ENCODE assay signal across 6 cellular contexts in genomic region chr15:40847225-40847961, GRCh38. TPM values are rescaled to one million over a fixed set of nuclear protein-coding genes. Genes with fewer than 3 reads are reported as not detected.
DNase-seq lines count a peak whose midpoint lies in the region; ATAC-seq and TF ChIP-seq lines count a peak whose summit lies in the region.

No MANE protein-coding gene starts in this region.

- peak overlapping the region; percentile 91 for H3K4me2 ChIP-seq in OCI-LY1 (ENCODE audit: low read length)

- no peak overlapping the region for H2AFZ ChIP-seq in OCI-LY1 (ENCODE audit: low read length)

- H3K9me3 ChIP-seq in CD4-positive, alpha-beta memory T cell (ENCODE audit: control insufficient read depth in 1 of 2, low read length in 2 of 2): no peaks in the 10 kb centered on the region
- no peaks in the 10 kb centered on the region for H3K9me3 ChIP-seq in OCI-LY1 (ENCODE audit: low read length)

- H3K27ac ChIP-seq in CD4-positive, alpha-beta memory T cell (ENCODE audit: low read depth, low read length): no peak overlapping the region
- H3K27ac ChIP-seq in OCI-LY1 (ENCODE audit: low read depth, low read length, poor library complexity, severe bottlenecking): peak overlapping the region; percentile 50

- peak overlapping the region in 4 of 7 donors; percentile 3 to 75 (median 50) for H3K27ac Mint-ChIP-seq in CD4-positive, alpha-beta memory T cell
- H3K27ac Mint-ChIP-seq in activated CD8-positive, alpha-beta memory T cell treated with anti-CD3 and anti-CD28 coated beads, Interleukin-2, amount 10 ng/mL, durations not matched to agents 7 days and 5 days: no peak overlapping the region

- H3K27me3 Mint-ChIP-seq in CD4-positive, alpha-beta memory T cell: peaks cover 0 to 2% of the 10 kb centered on the region in 2 donors
- peaks cover 16% of the 10 kb centered on the region for H3K27me3 Mint-ChIP-seq in activated CD8-positive, alpha-beta memory T cell treated with anti-CD3 and anti-CD28 coated beads, Interleukin-2, amount 10 ng/mL, durations not matched to agents 7 days and 5 days

- no peak for DNase-seq in CD4-positive, alpha-beta memory T cell
- DNase-seq in H4 (ENCODE audit: low spot score) (peak; percentile 81), cardiac septum (ENCODE audit: low spot score) (peak; percentile 84)
- no peak for DNase-seq in effector CD8-positive, alpha-beta T cell (lab: John Stamatoyannopoulos, UW)
- no peak for DNase-seq in activated CD8-positive, alpha-beta memory T cell treated with anti-CD3 and anti-CD28 coated beads, Interleukin-2, amount 10 ng/mL, durations not matched to agents 7 days and 5 days

- POLR2A ChIA-PET in CD4-positive, alpha-beta memory T cell (lab: Charles Lee; ENCODE audit: partially characterized antibody): no interaction called here

- no peak overlapping the region for H3K4me3 ChIP-seq in CD4-positive, alpha-beta memory T cell (ENCODE audit: low read length in 2 of 2)
- H3K4me3 ChIP-seq in OCI-LY1 (ENCODE audit: low read depth, low read length, poor library complexity, severe bottlenecking): peak overlapping the region; percentile 18

- no peak for TF ChIP-seq CTCF in OCI-LY1 (IDR thresholded peaks at IDR 0.05; ENCODE audit: low read length)

- no peaks in the 10 kb centered on the region for H3K9me3 Mint-ChIP-seq in CD4-positive, alpha-beta memory T cell
- no peaks in the 10 kb centered on the region for H3K9me3 Mint-ChIP-seq in activated CD8-positive, alpha-beta memory T cell treated with anti-CD3 and anti-CD28 coated beads, Interleukin-2, amount 10 ng/mL, durations not matched to agents 7 days and 5 days (ENCODE audit: low read depth)

- no peak overlapping the region; the same call in 1 of the 2 replicates for H3K9ac ChIP-seq in OCI-LY1 (ENCODE audit: low read length)

- CTCF ChIA-PET in CD4-positive, alpha-beta memory T cell (lab: Charles Lee; ENCODE audit: partially characterized antibody): interaction anchor here (1.4 kb wide), 1 partner anchor 11 kb away, joined by 4 read pairs; no protein-coding TSS in a partner anchor
- CTCF ChIA-PET in activated CD8-positive, alpha-beta memory T cell treated with anti-CD3 and anti-CD28 coated beads, Interleukin-2, amount 10 ng/mL, durations not matched to agents 7 days and 5 days (lab: Charles Lee): interaction anchor here (1.7 to 2.9 kb wide), 2 partner anchors 11 to 45 kb away, joined by 5 to 33 read pairs; no protein-coding TSS in a partner anchor

- intact Hi-C loops in CD4-positive, alpha-beta memory T cell (cut with micrococcal nuclease): no loop called here
- intact Hi-C loops in cardiac septum (cut with DNase I): no loop called here

- peaks cover 3% of the 10 kb centered on the region in 2 donors for H3K36me3 Mint-ChIP-seq in CD4-positive, alpha-beta memory T cell
- H3K36me3 Mint-ChIP-seq in activated CD8-positive, alpha-beta memory T cell treated with anti-CD3 and anti-CD28 coated beads, Interleukin-2, amount 10 ng/mL, durations not matched to agents 7 days and 5 days: no peaks in the 10 kb centered on the region

- no peaks in the 10 kb centered on the region for H3K79me2 ChIP-seq in OCI-LY1 (ENCODE audit: insufficient read depth, low read length)

- no peak for ATAC-seq in activated CD8-positive, alpha-beta memory T cell treated with anti-CD3 and anti-CD28 coated beads, Interleukin-2, amount 10 ng/mL, durations not matched to agents 7 days and 5 days

- H3K27me3 ChIP-seq in CD4-positive, alpha-beta memory T cell (ENCODE audit: insufficient read depth, low read length): no peaks in the 10 kb centered on the region
- H3K27me3 ChIP-seq in OCI-LY1 (ENCODE audit: insufficient read depth, low read length): no peaks in the 10 kb centered on the region

- no peaks in the 10 kb centered on the region for H3K36me3 ChIP-seq in CD4-positive, alpha-beta memory T cell (ENCODE audit: insufficient read depth, low read length)
- H3K36me3 ChIP-seq in OCI-LY1 (ENCODE audit: insufficient read depth, low read length): no peaks in the 10 kb centered on the region

- H3K4me3 Mint-ChIP-seq in CD4-positive, alpha-beta memory T cell: peak overlapping the region in 2 of 8 donors; percentile 20 to 40
- H3K4me3 Mint-ChIP-seq in activated CD8-positive, alpha-beta memory T cell treated with anti-CD3 and anti-CD28 coated beads, Interleukin-2, amount 10 ng/mL, durations not matched to agents 7 days and 5 days: no peak overlapping the region

- peaks cover 35% of the 10 kb centered on the region for H3K4me1 ChIP-seq in CD4-positive, alpha-beta memory T cell (ENCODE audit: insufficient read depth, low read length)
- peaks cover 37% of the 10 kb centered on the region for H3K4me1 ChIP-seq in OCI-LY1 (ENCODE audit: insufficient read depth, low read length, severe bottlenecking)

- H3F3A ChIP-seq in OCI-LY1 (ENCODE audit: insufficient read depth, low read length): no peaks in the 10 kb centered on the region

- no peaks in the 10 kb centered on the region for H4K20me1 ChIP-seq in OCI-LY1 (ENCODE audit: insufficient read depth, low read length)

- H3K4me1 Mint-ChIP-seq in CD4-positive, alpha-beta memory T cell: peaks cover 12 to 39% (median 23%) of the 10 kb centered on the region in 4 donors
- H3K4me1 Mint-ChIP-seq in activated CD8-positive, alpha-beta memory T cell treated with anti-CD3 and anti-CD28 coated beads, Interleukin-2, amount 10 ng/mL, durations not matched to agents 7 days and 5 days: peaks cover 25% of the 10 kb centered on the region

- H3K9me2 ChIP-seq in OCI-LY1 (ENCODE audit: low read depth, low read length): no peaks in the 10 kb centered on the region

RNA-seq across cellular contexts. Expression of gene SPINT1, which starts 3.5 kb away (rescaled TPM):
- 1 to 10 TPM; 3.8 to 4.0 TPM for total RNA-seq in CD4-positive, alpha-beta memory T cell
- 1 to 10 TPM; 4.0 to 5.3 TPM for polyA plus RNA-seq in CD4-positive, alpha-beta memory T cell
- 0.02 TPM in 1 of 2 replicates, not detected in the other for total RNA-seq in H4 (2014; rRNA removed; shearing (Covaris generic))
- 0.59 TPM for total RNA-seq in cardiac septum
- 1 to 10 TPM; 3.7 to 4.0 TPM for total RNA-seq in activated CD8-positive, alpha-beta memory T cell treated with anti-CD3 and anti-CD28 coated beads, Interleukin-2, amount 10 ng/mL, durations not matched to agents 7 days and 5 days

RNA-seq across cellular contexts. Expression of gene PPP1R14D, which starts 18.9 kb away (rescaled TPM):
- total RNA-seq in CD4-positive, alpha-beta memory T cell: not detected
- polyA plus RNA-seq in CD4-positive, alpha-beta memory T cell: not detected
- total RNA-seq in H4 (2014; rRNA removed; shearing (Covaris generic)): not detected in 2 replicates
- total RNA-seq in cardiac septum: not detected
- not detected for total RNA-seq in activated CD8-positive, alpha-beta memory T cell treated with anti-CD3 and anti-CD28 coated beads, Interleukin-2, amount 10 ng/mL, durations not matched to agents 7 days and 5 days

RNA-seq across cellular contexts. Expression of gene RHOV, which starts 26.6 kb away (rescaled TPM):
- not detected for total RNA-seq in CD4-positive, alpha-beta memory T cell
- not detected for polyA plus RNA-seq in CD4-positive, alpha-beta memory T cell
- 0.41 TPM in 1 of 2 replicates, not detected in the other for total RNA-seq in H4 (2014; rRNA removed; shearing (Covaris generic))
- 0.13 TPM for total RNA-seq in cardiac septum
- total RNA-seq in activated CD8-positive, alpha-beta memory T cell treated with anti-CD3 and anti-CD28 coated beads, Interleukin-2, amount 10 ng/mL, durations not matched to agents 7 days and 5 days: not detected

RNA-seq across cellular contexts. Expression of gene DNAJC17, which starts 40.1 kb away (rescaled TPM):
- 10 to 100 TPM; 40.5 to 43.9 TPM for total RNA-seq in CD4-positive, alpha-beta memory T cell
- 10 to 100 TPM; 24.3 to 31.5 TPM for polyA plus RNA-seq in CD4-positive, alpha-beta memory T cell
- total RNA-seq in H4 (2014; rRNA removed; shearing (Covaris generic)): 50.4 and 60.5 TPM in 2 replicates
- total RNA-seq in cardiac septum: 19.1 TPM
- total RNA-seq in activated CD8-positive, alpha-beta memory T cell treated with anti-CD3 and anti-CD28 coated beads, Interleukin-2, amount 10 ng/mL, durations not matched to agents 7 days and 5 days: 10 to 100 TPM; 45.6 to 51.2 TPM

RNA-seq across cellular contexts. Expression of gene ZFYVE19, which starts 40.5 kb away (rescaled TPM):
- total RNA-seq in CD4-positive, alpha-beta memory T cell: 10 to 100 TPM; 34.1 to 35.0 TPM
- 10 to 100 TPM; 10.4 to 20.4 TPM for polyA plus RNA-seq in CD4-positive, alpha-beta memory T cell
- total RNA-seq in H4 (2014; rRNA removed; shearing (Covaris generic)): 29.4 and 32.2 TPM in 2 replicates
- 11.0 TPM for total RNA-seq in cardiac septum
- 10 to 100 TPM; 28.2 TPM for total RNA-seq in activated CD8-positive, alpha-beta memory T cell treated with anti-CD3 and anti-CD28 coated beads, Interleukin-2, amount 10 ng/mL, durations not matched to agents 7 days and 5 days

Comparison
In these comparisons a context has a peak if more than half of its experiments do, and no peak if none do; other contexts are left out.
1. DNase-seq: peak in H4 (single experiment) and cardiac septum (single experiment); none in CD4-positive, alpha-beta memory T cell (0 of 5), effector CD8-positive, alpha-beta T cell (single experiment) and activated CD8-positive, alpha-beta memory T cell treated with anti-CD3 and anti-CD28 coated beads, Interleukin-2, amount 10 ng/mL, durations not matched to agents 7 days and 5 days (single experiment).